9 cellular contexts compared by ENCODE assay signal in the genomic region with DNA sequence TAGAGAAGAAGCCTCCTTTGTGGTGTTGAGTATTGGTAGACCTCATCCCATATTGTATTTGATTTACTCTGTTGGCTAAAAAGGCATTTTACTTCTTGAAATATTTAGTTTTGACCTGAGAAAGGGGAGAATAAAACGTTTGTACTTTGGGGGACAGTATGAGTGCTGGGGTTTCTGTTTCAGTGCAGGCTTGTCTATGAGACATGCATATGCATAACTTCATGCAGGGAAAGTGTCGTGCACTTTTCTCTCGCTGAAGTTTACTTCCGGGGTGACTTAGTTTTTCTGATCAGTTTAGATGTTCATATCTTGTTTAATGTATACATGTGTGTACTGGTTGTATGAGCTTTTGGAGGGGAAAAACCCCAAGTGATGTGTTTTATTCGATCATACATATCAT. TPM values are rescaled to one million over a fixed set of nuclear protein-coding genes. Genes with fewer than 3 reads are reported as not detected.
DNase-seq lines count a peak whose midpoint lies in the region; ATAC-seq lines count a peak whose summit lies in the region.
"Had no signal": no experiment of that assay in that cellular context is flagged by ENCODE, and none has a peak within 500 bp of the region (broad histone marks: within the 10 kb centered on the region; RNA-seq: fewer than 3 reads in every experiment).

No MANE protein-coding gene starts in this region.

- H3K4me3 ChIP-seq in skin epidermis: peak overlapping the region; percentile 0 to 30 (median 21)
- H3K4me3 ChIP-seq: SK-N-MC had no signal

- no peaks in the 10 kb centered on the region for H3K9me3 Mint-ChIP-seq in activated T-helper 17 cell treated with anti-CD3 and anti-CD28 coated beads, Interleukin-2, amount 50 U/mL, for 72 hours

- H3K4me1 Mint-ChIP-seq in activated T-helper 17 cell treated with anti-CD3 and anti-CD28 coated beads, Interleukin-2, amount 50 U/mL, for 72 hours: peaks cover 49% of the 10 kb centered on the region

- H3K27ac ChIP-seq in skin epidermis: peak overlapping the region in 20 of 21 experiments; percentile 39 to 93 (median 72)
- H3K27ac ChIP-seq: SK-N-MC had no signal

- DNase-seq in NK-92 treated with Interleukin-12 subunit alpha and Interleukin-12 subunit beta, amount 100 ng/mL, for 24 hours (lab: John Stamatoyannopoulos, UW): peak; percentile 26
- DNase-seq in NK-92 (lab: John Stamatoyannopoulos, UW; ENCODE audit: unreplicated experiment): no peak
- no peak for DNase-seq in NCI-H446 treated with DMSO at 0.1 percent for 48 hours (lab: John Stamatoyannopoulos, UW)
- no peak for DNase-seq in NCI-H2171 treated with DMSO at 0.1 percent for 48 hours (lab: John Stamatoyannopoulos, UW)
- DNase-seq in iPS-NIHi11 (ENCODE audit: low spot score): no peak

- no peaks in the 10 kb centered on the region for H3K36me3 Mint-ChIP-seq in activated T-helper 17 cell treated with anti-CD3 and anti-CD28 coated beads, Interleukin-2, amount 50 U/mL, for 72 hours (ENCODE audit: low read depth)

- H3K27ac Mint-ChIP-seq in activated T-helper 17 cell treated with anti-CD3 and anti-CD28 coated beads, Interleukin-2, amount 50 U/mL, for 72 hours: peak overlapping the region; percentile 95

- no peaks in the 10 kb centered on the region for H3K27me3 Mint-ChIP-seq in activated T-helper 17 cell treated with anti-CD3 and anti-CD28 coated beads, Interleukin-2, amount 50 U/mL, for 72 hours

- H3K4me3 Mint-ChIP-seq in activated T-helper 17 cell treated with anti-CD3 and anti-CD28 coated beads, Interleukin-2, amount 50 U/mL, for 72 hours: peak overlapping the region; percentile 92

- ATAC-seq in HG02938 (IDR thresholded peaks at IDR 0.05; ENCODE audit: unreplicated experiment): peak; percentile 51
- ATAC-seq in activated T-helper 17 cell treated with anti-CD3 and anti-CD28 coated beads, Interleukin-2, amount 50 U/mL, for 72 hours (replicated peaks): peak; percentile 76

RNA-seq across cellular contexts. Expression of a gene that starts 59.5 kb away (rescaled TPM):
- total RNA-seq in activated T-helper 17 cell treated with anti-CD3 and anti-CD28 coated beads, Interleukin-2, amount 50 U/mL, for 72 hours: 10 to 100 TPM; 51.2 to 55.1 TPM
